In the genomic region with DNA sequence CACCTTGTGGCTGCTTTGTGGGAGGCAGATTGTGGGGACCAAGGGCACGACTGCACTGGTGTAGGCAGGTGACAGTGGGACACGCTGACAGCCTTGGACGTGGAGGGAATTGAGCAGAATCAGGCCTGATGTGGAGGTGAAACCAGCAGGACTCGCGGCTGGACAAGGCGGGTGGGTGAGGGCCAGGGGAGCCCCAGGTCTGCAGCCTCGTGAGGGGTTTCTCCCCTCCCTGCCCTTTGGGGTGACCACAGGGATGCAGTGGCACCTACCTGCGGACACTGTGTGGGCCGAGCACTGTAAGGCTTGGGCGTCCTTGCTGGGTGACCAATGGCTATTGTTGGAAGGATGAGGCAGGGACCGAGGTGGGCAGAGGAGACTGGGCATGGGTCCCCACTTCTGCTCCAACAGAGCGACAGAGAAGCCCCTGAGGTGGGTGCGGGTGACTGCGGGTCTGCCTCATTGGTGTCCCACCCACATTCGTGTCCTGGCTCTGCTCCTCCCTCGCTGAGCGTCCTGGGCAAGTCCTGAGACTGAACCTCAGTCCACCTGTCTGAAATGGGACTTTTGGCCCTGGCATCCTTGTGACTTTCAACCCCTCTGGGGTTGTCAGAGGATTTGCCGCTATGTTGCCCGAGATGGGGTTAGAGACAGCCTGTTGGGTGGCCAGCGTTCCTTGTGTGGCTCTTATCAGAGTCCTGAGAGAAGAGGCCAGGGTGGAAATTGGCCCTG, we compare ENCODE assay signal across 9 cellular contexts. TPM values are rescaled to one million over a fixed set of nuclear protein-coding genes. Genes with fewer than 3 reads are reported as not detected.
DNase-seq lines count a peak whose midpoint lies in the region; ATAC-seq and TF ChIP-seq lines count a peak whose summit lies in the region.
"Had no signal": no experiment of that assay in that cellular context is flagged by ENCODE, and none has a peak within 500 bp of the region (broad histone marks: within the 10 kb centered on the region; RNA-seq: fewer than 3 reads in every experiment).

No MANE protein-coding gene starts in this region.

- no CpG with 5 or more reads among the region's 20 CpGs for WGBS in trophoblast cell (ENCODE audit: extremely low coverage, insufficient coverage, insufficient read length)

- H3K4me3 Mint-ChIP-seq in IgD-negative memory B cell (no peak overlapping the region), endothelial cell (ENCODE audit: unreplicated experiment) (no peak overlapping the region)

- no peak overlapping the region for H4K12ac ChIP-seq in trophoblast cell (ENCODE audit: low read depth, low read length)

- H2BK5ac ChIP-seq in trophoblast cell (ENCODE audit: low read depth, low read length, poor library complexity): peak overlapping the region; percentile 25

- H4K91ac ChIP-seq in trophoblast cell (ENCODE audit: low read depth, low read length): peak overlapping the region; percentile 67

- H3K27ac ChIP-seq in BLaER1 treated with 17β-estradiol and CSF1 and Interleukin-3, amounts not matched to agents 10 nM and 100 nM: peak overlapping the region; percentile 62 to 90 (median 77); a peak in 21 of 22 replicates
- peak overlapping the region; percentile 36 for H3K27ac ChIP-seq in trophoblast cell (ENCODE audit: low read depth, low read length)

- H3K4ac ChIP-seq in trophoblast cell (ENCODE audit: low read depth, low read length): peak overlapping the region; percentile 2

- H3K79me1 ChIP-seq in trophoblast cell (ENCODE audit: low read length): peaks cover 2% of the 10 kb centered on the region

- H2BK12ac ChIP-seq in trophoblast cell (ENCODE audit: low read length): peak overlapping the region; percentile 6

- peak overlapping the region in 2 of 3 donors; percentile 10 to 60 for H3K27ac Mint-ChIP-seq in IgD-negative memory B cell
- H3K27ac Mint-ChIP-seq in endothelial cell (ENCODE audit: unreplicated experiment): peak overlapping the region; percentile 70

- no peak overlapping the region for H2BK120ac ChIP-seq in trophoblast cell (ENCODE audit: insufficient read depth, low read length, poor library complexity)

- DNase-seq in endothelial cell (ENCODE audit: low spot score) (no peak), trophoblast cell (no peak), NCI-H146 (lab: John Stamatoyannopoulos, UW) (no peak), HT-29 (ENCODE audit: low spot score) (no peak)
- DNase-seq: activated effector memory CD4-positive, alpha-beta T cell treated with Interleukin-2 at 50 U/mL for 16 hours had no signal

- H3K27me3 ChIP-seq in BLaER1 treated with 17β-estradiol and CSF1 and Interleukin-3, amounts not matched to agents 10 nM and 100 nM: no peaks in the 10 kb centered on the region
- H3K27me3 ChIP-seq in trophoblast cell (ENCODE audit: insufficient read depth, low read length): no peaks in the 10 kb centered on the region

- H3K9me3 ChIP-seq in BLaER1 treated with 17β-estradiol and CSF1 and Interleukin-3, amounts not matched to agents 10 nM and 100 nM (replicated peaks in 1 of 11): no peaks in the 10 kb centered on the region
- H3K9me3 ChIP-seq in trophoblast cell (ENCODE audit: insufficient read depth, low read depth, low read length): peaks cover 1% of the 10 kb centered on the region

- H2AK5ac ChIP-seq in trophoblast cell (ENCODE audit: low read length): peak overlapping the region; percentile 43

- peak overlapping the region; percentile 52 to 82 (median 69); a peak in 19 of 22 replicates for H3K9ac ChIP-seq in BLaER1 treated with 17β-estradiol and CSF1 and Interleukin-3, amounts not matched to agents 10 nM and 100 nM
- no peak overlapping the region for H3K9ac ChIP-seq in trophoblast cell (ENCODE audit: low read length)

- no peak for TF ChIP-seq CTCF in endothelial cell (IDR thresholded peaks at IDR 0.05; ENCODE audit: unreplicated experiment)

- ATAC-seq in GM18511 (IDR thresholded peaks at IDR 0.05; ENCODE audit: unreplicated experiment) (no peak), GM21529 (IDR thresholded peaks at IDR 0.05; ENCODE audit: unreplicated experiment) (no peak)

- H3K4me2 ChIP-seq in BLaER1 treated with 17β-estradiol and CSF1 and Interleukin-3, amounts not matched to agents 10 nM and 100 nM: peak overlapping the region; percentile 82 to 98 (median 89)
- no peak overlapping the region for H3K4me2 ChIP-seq in trophoblast cell (ENCODE audit: low read length)

- no peaks in the 10 kb centered on the region for H3K27me3 Mint-ChIP-seq in IgD-negative memory B cell
- peaks cover 18% of the 10 kb centered on the region for H3K27me3 Mint-ChIP-seq in endothelial cell (ENCODE audit: unreplicated experiment)

- H4K8ac ChIP-seq in trophoblast cell (ENCODE audit: low read depth, low read length): peak overlapping the region; percentile 3

- H3K9me3 Mint-ChIP-seq in IgD-negative memory B cell (no peaks in the 10 kb centered on the region), endothelial cell (ENCODE audit: unreplicated experiment) (no peaks in the 10 kb centered on the region)

- peak overlapping the region in 7 of 10 experiments; percentile 0 to 40 (median 29); a peak in 8 of 20 replicates for H3K4me3 ChIP-seq in BLaER1 treated with 17β-estradiol and CSF1 and Interleukin-3, amounts not matched to agents 10 nM and 100 nM
- H3K4me3 ChIP-seq in trophoblast cell (ENCODE audit: low read depth, low read length): no peak overlapping the region

- H3K36me3 ChIP-seq in BLaER1 treated with 17β-estradiol and CSF1 and Interleukin-3, amounts not matched to agents 10 nM and 100 nM: peaks cover 0 to 64% (median 23%) of the 10 kb centered on the region in 11 experiments; a peak in 15 of 22 replicates
- peaks cover 0 to 1% of the 10 kb centered on the region in 2 experiments for H3K36me3 ChIP-seq in trophoblast cell (ENCODE audit: control insufficient read depth in 1 of 2, insufficient read depth in 2 of 2, low read length in 2 of 2)

- no peak overlapping the region for H3K23ac ChIP-seq in trophoblast cell (ENCODE audit: low read length)

- peaks cover 63 to 97% (median 94%) of the 10 kb centered on the region in 11 experiments for H4K20me1 ChIP-seq in BLaER1 treated with 17β-estradiol and CSF1 and Interleukin-3, amounts not matched to agents 10 nM and 100 nM

- H3K4me1 Mint-ChIP-seq in IgD-negative memory B cell (peaks cover 6 to 34% (median 20%) of the 10 kb centered on the region in 3 donors), endothelial cell (ENCODE audit: unreplicated experiment) (peaks cover 31% of the 10 kb centered on the region)

- no peak overlapping the region for H2AFZ ChIP-seq in trophoblast cell (ENCODE audit: insufficient read depth, low read length, poor library complexity)

- H3K79me2 ChIP-seq in trophoblast cell (ENCODE audit: control insufficient read depth, insufficient read depth, low read length, poor library complexity): peaks cover 25% of the 10 kb centered on the region

- peaks cover 88 to 100% (median 94%) of the 10 kb centered on the region in 10 experiments for H3K4me1 ChIP-seq in BLaER1 treated with 17β-estradiol and CSF1 and Interleukin-3, amounts not matched to agents 10 nM and 100 nM
- peaks cover 43 to 44% of the 10 kb centered on the region in 2 experiments for H3K4me1 ChIP-seq in trophoblast cell (ENCODE audit: control insufficient read depth in 1 of 2, insufficient read depth in 2 of 2, low read length in 2 of 2)

- H3K36me3 Mint-ChIP-seq in IgD-negative memory B cell: peaks cover 3% of the 10 kb centered on the region
- no peaks in the 10 kb centered on the region for H3K36me3 Mint-ChIP-seq in endothelial cell (ENCODE audit: low read depth, unreplicated experiment)

- peak overlapping the region; percentile 3 for H3K18ac ChIP-seq in trophoblast cell (ENCODE audit: low read length)

- peak overlapping the region; percentile 5 for H3K14ac ChIP-seq in trophoblast cell (ENCODE audit: low read length)

RNA-seq across cellular contexts. Expression of a gene that starts 30.5 kb away (rescaled TPM):
- 109 TPM for polyA plus RNA-seq in IgD-negative memory B cell
- 184 TPM for total RNA-seq in endothelial cell (ENCODE audit: unreplicated experiment)
- polyA plus RNA-seq in trophoblast cell (2013): 95.3 and 98.4 TPM in 2 replicates
- 180 and 196 TPM in 2 replicates for total RNA-seq in HT-29 (2014; rRNA removed; shearing (Covaris generic))

RNA-seq across cellular contexts. Expression of a gene that starts 47.1 kb away (rescaled TPM):
- 53.5 TPM for polyA plus RNA-seq in IgD-negative memory B cell
- 32.5 TPM for total RNA-seq in endothelial cell (ENCODE audit: unreplicated experiment)
- 8.4 and 8.7 TPM in 2 replicates for polyA plus RNA-seq in trophoblast cell (2013)
- 32.7 and 36.0 TPM in 2 replicates for total RNA-seq in HT-29 (2014; rRNA removed; shearing (Covaris generic))
